In the genomic region with DNA sequence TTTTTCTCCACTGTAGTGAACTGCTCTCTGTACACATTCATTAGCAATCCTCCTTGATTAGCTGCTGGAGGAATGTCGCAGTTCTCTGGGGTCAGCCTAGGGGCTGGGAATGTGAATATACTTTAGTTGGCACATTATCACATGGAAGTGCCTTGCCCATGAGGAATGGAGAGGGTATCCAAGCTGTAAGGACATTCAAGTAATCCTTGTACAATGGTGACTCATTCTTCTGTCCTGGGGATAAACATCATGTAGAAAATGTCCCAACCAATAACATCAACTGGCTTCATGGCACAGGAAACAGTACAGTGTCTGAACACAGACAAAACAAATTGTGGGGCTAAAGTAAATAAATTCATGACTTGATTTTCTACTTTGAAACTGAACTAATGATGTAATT, we compare ENCODE assay signal across 15 cellular contexts.
"Had no signal": no experiment of that assay in that cellular context is flagged by ENCODE, and none has a peak within 500 bp of the region (broad histone marks: within the 10 kb centered on the region; RNA-seq: fewer than 3 reads in every experiment).

No MANE protein-coding gene starts in this region.

- H2AFZ ChIP-seq: neural progenitor cell had no signal

- H3K27ac ChIP-seq: dorsolateral prefrontal cortex, esophagus squamous epithelium, neural progenitor cell, pancreas, tibial nerve, vagina, VCaP had no signal

- H3K36me3 ChIP-seq: esophagus squamous epithelium, neural progenitor cell, pancreas, tibial nerve, vagina had no signal

- H3K4me3 ChIP-seq: dorsolateral prefrontal cortex, esophagus squamous epithelium, neural progenitor cell, pancreas, tibial nerve, vagina had no signal

- H3K9ac ChIP-seq: neural progenitor cell had no signal

- H3K4me2 ChIP-seq: neural progenitor cell had no signal

- H3K27me3 Mint-ChIP-seq: activated naive CD8-positive, alpha-beta T cell had no signal

- ATAC-seq: pancreas had no signal

- H3K27ac Mint-ChIP-seq: activated CD4-positive, alpha-beta memory T cell treated with anti-CD3 and anti-CD28 coated beads for 36 hours; activated naive CD8-positive, alpha-beta T cell; neural progenitor cell had no signal

- DNase-seq: activated CD4-positive, alpha-beta memory T cell treated with anti-CD3 and anti-CD28 coated beads for 36 hours; activated gamma-delta T cell; activated T-cell treated with anti-CD3 and anti-CD28 coated beads, Interleukin-2, amount 50 U/mL, for 48 hours; anterior cingulate cortex; dorsolateral prefrontal cortex; esophagus squamous epithelium; midbrain; pancreas; small intestine; T-helper 9 cell had no signal

- H3K27me3 ChIP-seq: esophagus squamous epithelium, neural progenitor cell, pancreas, tibial nerve, vagina had no signal

- H3K9me3 Mint-ChIP-seq: activated CD4-positive, alpha-beta memory T cell treated with anti-CD3 and anti-CD28 coated beads for 36 hours; neural progenitor cell had no signal

- H3K9me3 ChIP-seq: esophagus squamous epithelium, pancreas, tibial nerve, vagina had no signal

- H3K4me1 ChIP-seq: esophagus squamous epithelium, neural progenitor cell, pancreas, tibial nerve, vagina had no signal

- H3K4me3 Mint-ChIP-seq: activated CD4-positive, alpha-beta memory T cell treated with anti-CD3 and anti-CD28 coated beads for 36 hours; activated naive CD8-positive, alpha-beta T cell; neural progenitor cell had no signal
